28 cellular contexts compared by ENCODE assay signal in genomic region chr15:64762546-64762945, GRCh38. TPM values are rescaled to one million over a fixed set of nuclear protein-coding genes. Genes with fewer than 3 reads are reported as not detected.
DNase-seq lines count a peak whose midpoint lies in the region; ATAC-seq and TF ChIP-seq lines count a peak whose summit lies in the region.
"Had no signal": no experiment of that assay in that cellular context is flagged by ENCODE, and none has a peak within 500 bp of the region (broad histone marks: within the 10 kb centered on the region; RNA-seq: fewer than 3 reads in every experiment).

No MANE protein-coding gene starts in this region.

- H3K9me3 Mint-ChIP-seq in GM23338: no peaks in the 10 kb centered on the region
- no peaks in the 10 kb centered on the region for H3K9me3 Mint-ChIP-seq in immature natural killer cell
- H3K9me3 Mint-ChIP-seq in naive thymus-derived CD8-positive, alpha-beta T cell: no peaks in the 10 kb centered on the region
- H3K9me3 Mint-ChIP-seq: activated naive CD4-positive, alpha-beta T cell treated with anti-CD3 and anti-CD28 coated beads, Interleukin-2, amount 10 ng/mL, durations not matched to agents 7 days and 5 days had no signal

- H3K27ac ChIP-seq in GM23338 (ENCODE audit: low read depth) (no peak overlapping the region), esophagus (ENCODE audit: low read depth in 2 of 2, low read length in 1 of 2) (peak overlapping the region; percentile 9 to 11), skeletal muscle tissue (ENCODE audit: low read depth, low read length) (peak overlapping the region; percentile 42), PC-9 (no peak overlapping the region)
- H3K27ac ChIP-seq: body of pancreas, SJCRH30, testis, vagina, VCaP had no signal

- H3K4me3 Mint-ChIP-seq in GM23338 (no peak overlapping the region), immature natural killer cell (peak overlapping the region in 1 of 5 donors; percentile 43)
- no peak overlapping the region for H3K4me3 Mint-ChIP-seq in naive thymus-derived CD8-positive, alpha-beta T cell
- H3K4me3 Mint-ChIP-seq: activated CD8-positive, alpha-beta T cell treated with anti-CD3 and anti-CD28 coated beads, Interleukin-2, amount 10 ng/mL, durations not matched to agents 7 days and 5 days; activated naive CD4-positive, alpha-beta T cell treated with anti-CD3 and anti-CD28 coated beads, Interleukin-2, amount 10 ng/mL, durations not matched to agents 7 days and 5 days; naive B cell had no signal

- TF ChIP-seq CTCF in GM23338 (conservative IDR thresholded peaks at IDR 0.05; ENCODE audit: low read depth in 2 of 2) (no peak), PC-9 (conservative IDR thresholded peaks at IDR 0.05) (no peak)

- H2AFZ ChIP-seq in GM23338 (no peak overlapping the region), PC-9 (no peak overlapping the region)

- H3K4me1 Mint-ChIP-seq in GM23338 (peaks cover 66% of the 10 kb centered on the region), immature natural killer cell (peaks cover 0 to 8% of the 10 kb centered on the region in 2 donors)
- no peaks in the 10 kb centered on the region for H3K4me1 Mint-ChIP-seq in naive thymus-derived CD8-positive, alpha-beta T cell

- H3K27ac Mint-ChIP-seq in GM23338 (peak overlapping the region; percentile 34; the same call in 1 of the 2 replicates), immature natural killer cell (peak overlapping the region in 4 of 6 donors; percentile 6 to 90 (median 79))
- no peak overlapping the region for H3K27ac Mint-ChIP-seq in naive thymus-derived CD8-positive, alpha-beta T cell
- H3K27ac Mint-ChIP-seq: activated CD8-positive, alpha-beta T cell treated with anti-CD3 and anti-CD28 coated beads, Interleukin-2, amount 10 ng/mL, durations not matched to agents 7 days and 5 days; activated naive CD4-positive, alpha-beta T cell treated with anti-CD3 and anti-CD28 coated beads, Interleukin-2, amount 10 ng/mL, durations not matched to agents 7 days and 5 days had no signal

- no peak overlapping the region for H3K4me3 ChIP-seq in GM23338
- H3K4me3 ChIP-seq in esophagus (ENCODE audit: low read depth in 1 of 2, low read length in 2 of 2): no peak overlapping the region
- H3K4me3 ChIP-seq in skeletal muscle tissue (ENCODE audit: low read length in 3 of 3): no peak overlapping the region
- no peak overlapping the region for H3K4me3 ChIP-seq in PC-9
- H3K4me3 ChIP-seq: body of pancreas, dorsolateral prefrontal cortex, SJCRH30, testis, vagina had no signal

- H3K4me1 ChIP-seq in GM23338 (ENCODE audit: insufficient read depth) (peaks cover 50% of the 10 kb centered on the region; the same call in 1 of the 2 replicates), esophagus (ENCODE audit: control insufficient read depth in 2 of 2, insufficient read depth in 2 of 2, low read length in 1 of 2) (peaks cover 0 to 3% of the 10 kb centered on the region in 2 donors), skeletal muscle tissue (ENCODE audit: control insufficient read depth in 3 of 3, insufficient read depth in 3 of 3, low read length in 3 of 3) (peaks cover 0 to 7% (median 0%) of the 10 kb centered on the region in 3 donors), PC-9 (replicated peaks; ENCODE audit: insufficient read depth) (no peaks in the 10 kb centered on the region)
- H3K4me1 ChIP-seq: BE2C, body of pancreas, SJCRH30, testis, vagina had no signal

- no peak overlapping the region for H3K4me2 ChIP-seq in GM23338
- H3K4me2 ChIP-seq in PC-9: no peak overlapping the region

- 92 to 93% methylated on average over 8 of the region's 8 CpGs for WGBS in esophagus, 2 donors

- POLR2A ChIA-PET in PC-9 (lab: Charles Lee; ENCODE audit: unreplicated experiment): no interaction called here
- POLR2A ChIA-PET in naive thymus-derived CD8-positive, alpha-beta T cell (lab: Charles Lee): interaction anchor here (0.7 kb wide), 1 partner anchor 12 kb away, joined by 3 read pairs; no protein-coding TSS in a partner anchor

- H3K27me3 ChIP-seq in GM23338 (ENCODE audit: insufficient read depth) (no peaks in the 10 kb centered on the region), esophagus (ENCODE audit: control insufficient read depth in 1 of 2, insufficient read depth in 2 of 2, low read length in 2 of 2) (no peaks in the 10 kb centered on the region), skeletal muscle tissue (ENCODE audit: control insufficient read depth in 3 of 3, insufficient read depth in 3 of 3, low read length in 3 of 3) (no peaks in the 10 kb centered on the region), PC-9 (ENCODE audit: insufficient read depth, low read depth) (no peaks in the 10 kb centered on the region)
- H3K27me3 ChIP-seq: BE2C, body of pancreas, dorsolateral prefrontal cortex, SJCRH30, testis, vagina had no signal

- H3K36me3 Mint-ChIP-seq in GM23338 (ENCODE audit: low read depth) (peaks cover 44% of the 10 kb centered on the region), immature natural killer cell (no peaks in the 10 kb centered on the region)
- no peaks in the 10 kb centered on the region for H3K36me3 Mint-ChIP-seq in naive thymus-derived CD8-positive, alpha-beta T cell
- H3K36me3 Mint-ChIP-seq: activated naive CD4-positive, alpha-beta T cell treated with anti-CD3 and anti-CD28 coated beads, Interleukin-2, amount 10 ng/mL, durations not matched to agents 7 days and 5 days; naive B cell had no signal

- DNase-seq in GM23338 (ENCODE audit: low spot score) (no peak), immature natural killer cell (peak in 1 of 3 donors; percentile 11), PC-9 (no peak), COR-L47 (lab: John Stamatoyannopoulos, UW) (no peak), sciatic nerve (ENCODE audit: low spot score) (no peak)
- DNase-seq in naive thymus-derived CD8-positive, alpha-beta T cell: no peak
- DNase-seq: activated CD4-positive, alpha-beta T cell treated with anti-CD3 and anti-CD28 coated beads for 4 hours; activated CD8-positive, alpha-beta T cell treated with anti-CD3 and anti-CD28 coated beads, Interleukin-2, amount 10 ng/mL, durations not matched to agents 7 days and 5 days; activated naive CD4-positive, alpha-beta T cell treated with anti-CD3 and anti-CD28 coated beads, Interleukin-2, amount 10 ng/mL, durations not matched to agents 7 days and 5 days; BE2C; body of pancreas; dorsolateral prefrontal cortex; GOT3; naive B cell; NCI-H1092; NCI-H1694; NCI-H446 treated with DMSO at 0.1 percent for 48 hours; NCI-H774; SJCRH30; stimulated activated CD4-positive, alpha-beta T cell treated with anti-CD3 and anti-CD28 coated beads, Interleukin-1b, Interleukin-23, amount 100 ng/mL, for 48 hours; stimulated activated naive CD4-positive, alpha-beta T cell treated with Interleukin-2 at 50 U/mL for 16 hours; SW 1271; testis had no signal

- ATAC-seq in GM23338 (no peak), sciatic nerve (no peak)
- ATAC-seq in naive thymus-derived CD8-positive, alpha-beta T cell: no peak
- ATAC-seq: activated CD8-positive, alpha-beta T cell treated with anti-CD3 and anti-CD28 coated beads, Interleukin-2, amount 10 ng/mL, durations not matched to agents 7 days and 5 days; body of pancreas had no signal

- intact Hi-C loops in PC-9 (cut with micrococcal nuclease; ENCODE audit: unreplicated experiment): no loop called here
- intact Hi-C loops in sciatic nerve (cut with DNase I): no loop called here

- H3K9me2 ChIP-seq in GM23338 (ENCODE audit: insufficient read depth) (no peaks in the 10 kb centered on the region), PC-9 (ENCODE audit: insufficient read depth) (no peaks in the 10 kb centered on the region)

- H4K20me1 ChIP-seq in GM23338 (replicated peaks; ENCODE audit: insufficient read depth) (peaks cover 62% of the 10 kb centered on the region), PC-9 (ENCODE audit: insufficient read depth) (no peaks in the 10 kb centered on the region)

- H3F3A ChIP-seq in GM23338 (replicated peaks; ENCODE audit: low read depth) (peaks cover 7% of the 10 kb centered on the region; the same call in 1 of the 2 replicates), PC-9 (ENCODE audit: insufficient read depth, low read depth) (no peaks in the 10 kb centered on the region)

- CTCF ChIA-PET in PC-9 (lab: Charles Lee): no interaction called here

- no TSS peak for BruUV-seq in PC-9 (replicated peaks; lab: Mats Ljungman, UMichigan)

- H3K36me3 ChIP-seq in GM23338 (ENCODE audit: insufficient read depth) (no peaks in the 10 kb centered on the region; the same call in 1 of the 2 replicates), esophagus (ENCODE audit: control insufficient read depth in 2 of 2, insufficient read depth in 2 of 2, low read length in 1 of 2) (no peaks in the 10 kb centered on the region), skeletal muscle tissue (ENCODE audit: control insufficient read depth in 3 of 3, insufficient read depth in 3 of 3, low read length in 3 of 3) (no peaks in the 10 kb centered on the region), PC-9 (ENCODE audit: low read depth) (no peaks in the 10 kb centered on the region)
- H3K36me3 ChIP-seq: BE2C, SJCRH30, vagina had no signal

- H3K79me2 ChIP-seq in GM23338 (replicated peaks; ENCODE audit: insufficient read depth) (peaks cover 100% of the 10 kb centered on the region), PC-9 (ENCODE audit: low read depth) (no peaks in the 10 kb centered on the region)

- no peak overlapping the region for H3K9ac ChIP-seq in skeletal muscle tissue (ENCODE audit: low read depth in 1 of 3, low read length in 3 of 3)

- H3K27me3 Mint-ChIP-seq in GM23338 (ENCODE audit: insufficient read depth, low read depth, poor library complexity) (peaks cover 26% of the 10 kb centered on the region), immature natural killer cell (ENCODE audit: low read depth in 3 of 3) (peaks cover 0 to 2% (median 0%) of the 10 kb centered on the region in 3 donors)
- no peaks in the 10 kb centered on the region for H3K27me3 Mint-ChIP-seq in naive thymus-derived CD8-positive, alpha-beta T cell
- H3K27me3 Mint-ChIP-seq: naive B cell had no signal

- H3K9me3 ChIP-seq in esophagus (ENCODE audit: control insufficient read depth in 2 of 2, insufficient read depth in 1 of 2, low read depth in 1 of 2, low read length in 1 of 2): no peaks in the 10 kb centered on the region
- H3K9me3 ChIP-seq in skeletal muscle tissue (ENCODE audit: control insufficient read depth in 3 of 3, low read length in 3 of 3): no peaks in the 10 kb centered on the region
- H3K9me3 ChIP-seq in PC-9 (ENCODE audit: insufficient read depth, low read depth): no peaks in the 10 kb centered on the region
- H3K9me3 ChIP-seq: BE2C, body of pancreas, SJCRH30, testis, vagina had no signal

RNA-seq across cellular contexts. Expression of gene RBPMS2, which starts 12.8 kb away (rescaled TPM):
- total RNA-seq in GM23338 (2014; rRNA removed; shearing (Covaris generic)): 36.9 and 53.3 TPM in 2 replicates
- polyA plus RNA-seq in GM23338 (2016; fragmentation: Nextera tagmentation; extraction: Ambion mirVana) (171 and 179 TPM in 2 replicates), esophagus (1 to 10 TPM; 5.2 to 7.9 TPM), immature natural killer cell (1 to 10 TPM in 2 of 3 donors, under 1 TPM in 1; 0.22 to 2.9 (median 1.2) TPM)
- total RNA-seq in skeletal muscle tissue (under 0.01 TPM), PC-9 (2021) (4.1 and 5.3 TPM in 2 replicates), sciatic nerve (14.2 TPM)
- not detected for total RNA-seq in naive thymus-derived CD8-positive, alpha-beta T cell
- not detected for polyA plus RNA-seq in naive thymus-derived CD8-positive, alpha-beta T cell
- total RNA-seq: activated CD8-positive, alpha-beta T cell treated with anti-CD3 and anti-CD28 coated beads, Interleukin-2, amount 10 ng/mL, durations not matched to agents 7 days and 5 days had no signal
- polyA plus RNA-seq: keratinocyte had no signal

Comparison
In these comparisons a context has a peak if more than half of its experiments do, and no peak if none do; other contexts are left out.
1. H3K27ac ChIP-seq: peak in esophagus (2 of 2) and skeletal muscle tissue (single experiment); none in GM23338 (single experiment) and PC-9 (single experiment).
2. H3K27ac Mint-ChIP-seq: peak in GM23338 (single experiment) and immature natural killer cell (4 of 6); none in naive thymus-derived CD8-positive, alpha-beta T cell (0 of 10).